ENCODE assay signal across 30 cellular contexts in the genomic region with DNA sequence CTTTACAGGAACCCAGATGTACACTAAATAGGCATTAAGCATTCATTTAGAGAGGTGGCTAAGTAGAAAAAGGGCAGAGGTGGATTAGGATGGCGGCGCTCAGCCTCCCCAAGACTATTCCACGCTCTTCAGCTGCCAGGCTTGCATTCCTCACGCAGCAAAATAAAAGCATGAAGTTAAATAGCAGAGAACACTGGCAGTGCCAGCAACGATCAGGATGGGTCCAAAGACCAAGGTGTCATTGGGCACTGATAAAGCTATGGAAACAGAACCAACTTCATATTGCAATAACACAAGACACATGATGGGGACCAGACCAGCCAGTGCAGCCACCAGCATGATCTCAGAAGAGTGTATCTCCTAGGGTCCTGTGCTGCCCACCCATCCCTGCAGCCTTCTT. TPM values are rescaled to one million over a fixed set of nuclear protein-coding genes. Genes with fewer than 3 reads are reported as not detected.
"Had no signal": no experiment of that assay in that cellular context is flagged by ENCODE, and none has a peak within 500 bp of the region (broad histone marks: within the 10 kb centered on the region; RNA-seq: fewer than 3 reads in every experiment).

No MANE protein-coding gene starts in this region.

- H3K4me3 Mint-ChIP-seq: activated CD8-positive, alpha-beta T cell treated with anti-CD3 and anti-CD28 coated beads for 36 hours; activated naive CD4-positive, alpha-beta T cell treated with anti-CD3 and anti-CD28 coated beads, Interleukin-2, amount 50 U/mL, for 24 hours; activated naive CD8-positive, alpha-beta T cell treated with anti-CD3 and anti-CD28 coated beads, Interleukin-2, amount 10 ng/mL, durations not matched to agents 7 days and 5 days; activated T-cell treated with anti-CD3 and anti-CD28 coated beads, Interleukin-2, amount 50 U/mL, for 4 hours; activated T-helper 17 cell treated with anti-CD3 and anti-CD28 coated beads, Interleukin-2, amount 50 U/mL, for 72 hours; brain; dendritic cell treated with granulocyte-macrophage colony-stimulating factor and Interleukin-4, amounts not matched to agents 40 ng/mL and 50 ng/mL, for 4 days; WTC11 had no signal

- DNase-seq: activated CD4-positive, alpha-beta T cell treated with anti-CD3 and anti-CD28 coated beads for 48 hours; activated CD4-positive, alpha-beta T cell treated with anti-CD3 and anti-CD28 coated beads, Interleukin-2, amount 50 U/mL, for 1 hour; activated CD4-positive, alpha-beta T cell treated with anti-CD3 and anti-CD28 coated beads, Interleukin-2, amount 50 U/mL, for 48 hours; activated CD8-positive, alpha-beta memory T cell treated with anti-CD3 and anti-CD28 coated beads for 24 hours; activated CD8-positive, alpha-beta T cell treated with anti-CD3 and anti-CD28 coated beads for 36 hours; activated effector memory CD4-positive, alpha-beta T cell treated with Interleukin-2 at 50 U/mL for 16 hours; activated gamma-delta T cell treated with Interleukin-2 at 50 U/mL for 16 hours; activated naive CD4-positive, alpha-beta T cell treated with Interleukin-2 at 50 U/mL for 16 hours; activated naive CD8-positive, alpha-beta T cell treated with anti-CD3 and anti-CD28 coated beads, Interleukin-2, amount 10 ng/mL, durations not matched to agents 7 days and 5 days; activated T-cell treated with anti-CD3 and anti-CD28 coated beads, Interleukin-2, amount 50 U/mL, for 4 hours; central memory CD4-positive, alpha-beta T cell; effector CD8-positive, alpha-beta T cell; esophagus squamous epithelium; foreskin melanocyte; heart right ventricle; T-helper 2 cell had no signal

- FAIRE-seq: endometrium, endothelial cell of umbilical vein had no signal

- H3K4me1 ChIP-seq: ascending aorta, breast epithelium, esophagus squamous epithelium, gastroesophageal sphincter had no signal

- H3K9me3 Mint-ChIP-seq: activated CD8-positive, alpha-beta T cell treated with anti-CD3 and anti-CD28 coated beads for 36 hours; activated naive CD4-positive, alpha-beta T cell treated with anti-CD3 and anti-CD28 coated beads, Interleukin-2, amount 50 U/mL, for 24 hours; activated naive CD8-positive, alpha-beta T cell treated with anti-CD3 and anti-CD28 coated beads, Interleukin-2, amount 10 ng/mL, durations not matched to agents 7 days and 5 days; activated T-cell treated with anti-CD3 and anti-CD28 coated beads, Interleukin-2, amount 50 U/mL, for 4 hours; activated T-helper 17 cell treated with anti-CD3 and anti-CD28 coated beads, Interleukin-2, amount 50 U/mL, for 72 hours; brain; dendritic cell treated with granulocyte-macrophage colony-stimulating factor and Interleukin-4, amounts not matched to agents 40 ng/mL and 50 ng/mL, for 4 days had no signal

- H3K36me3 Mint-ChIP-seq: brain, WTC11 had no signal

- H3K27me3 Mint-ChIP-seq: activated CD8-positive, alpha-beta T cell treated with anti-CD3 and anti-CD28 coated beads for 36 hours; activated naive CD4-positive, alpha-beta T cell treated with anti-CD3 and anti-CD28 coated beads, Interleukin-2, amount 50 U/mL, for 24 hours; activated naive CD8-positive, alpha-beta T cell treated with anti-CD3 and anti-CD28 coated beads, Interleukin-2, amount 10 ng/mL, durations not matched to agents 7 days and 5 days; activated T-helper 17 cell treated with anti-CD3 and anti-CD28 coated beads, Interleukin-2, amount 50 U/mL, for 72 hours; dendritic cell treated with granulocyte-macrophage colony-stimulating factor and Interleukin-4, amounts not matched to agents 40 ng/mL and 50 ng/mL, for 4 days had no signal

- H3K9me3 ChIP-seq: ascending aorta, breast epithelium, esophagus squamous epithelium, gastroesophageal sphincter, heart right ventricle had no signal

- H3K27ac Mint-ChIP-seq: activated CD8-positive, alpha-beta T cell treated with anti-CD3 and anti-CD28 coated beads for 36 hours; activated naive CD4-positive, alpha-beta T cell treated with anti-CD3 and anti-CD28 coated beads, Interleukin-2, amount 50 U/mL, for 24 hours; activated naive CD8-positive, alpha-beta T cell treated with anti-CD3 and anti-CD28 coated beads, Interleukin-2, amount 10 ng/mL, durations not matched to agents 7 days and 5 days; activated T-helper 17 cell treated with anti-CD3 and anti-CD28 coated beads, Interleukin-2, amount 50 U/mL, for 72 hours; brain; dendritic cell treated with granulocyte-macrophage colony-stimulating factor and Interleukin-4, amounts not matched to agents 40 ng/mL and 50 ng/mL, for 4 days; WTC11 had no signal

- H3K27ac ChIP-seq: ascending aorta, breast epithelium, cardiac muscle cell, coronary artery, epithelial cell of prostate, esophagus squamous epithelium, gastroesophageal sphincter, heart right ventricle had no signal

- H3K4me3 ChIP-seq: ascending aorta, breast epithelium, cardiac muscle cell, coronary artery, esophagus squamous epithelium, gastroesophageal sphincter, heart right ventricle had no signal

- H3K27me3 ChIP-seq: ascending aorta, breast epithelium, cardiac muscle cell, esophagus squamous epithelium, gastroesophageal sphincter, heart right ventricle had no signal

- ATAC-seq: activated CD4-positive, CD25-positive, alpha-beta regulatory T cell treated with anti-CD3 and anti-CD28 coated beads, Interleukin-2, amount 50 U/mL, for 24 hours; activated CD8-positive, alpha-beta T cell treated with anti-CD3 and anti-CD28 coated beads for 36 hours; activated T-cell treated with anti-CD3 and anti-CD28 coated beads, Interleukin-2, amount 50 U/mL, for 4 hours; activated T-helper 17 cell treated with anti-CD3 and anti-CD28 coated beads, Interleukin-2, amount 50 U/mL, for 72 hours; gastroesophageal sphincter; heart right ventricle; WTC11 had no signal

- H3K36me3 ChIP-seq: ascending aorta, breast epithelium, cardiac muscle cell, esophagus squamous epithelium, gastroesophageal sphincter, heart right ventricle had no signal

RNA-seq across cellular contexts. Expression of gene TMEM156, which starts 42.0 kb away (rescaled TPM):
- total RNA-seq: ascending aorta, cardiac muscle cell, gastroesophageal sphincter had no signal
- polyA plus RNA-seq: cardiac muscle cell had no signal
